ENCODE assay signal across 13 cellular contexts in genomic region chr9:105246656-105247162, GRCh38. TPM values are rescaled to one million over a fixed set of nuclear protein-coding genes. Genes with fewer than 3 reads are reported as not detected.
DNase-seq lines count a peak whose midpoint lies in the region; ATAC-seq and TF ChIP-seq lines count a peak whose summit lies in the region.
"Had no signal": no experiment of that assay in that cellular context is flagged by ENCODE, and none has a peak within 500 bp of the region (broad histone marks: within the 10 kb centered on the region; RNA-seq: fewer than 3 reads in every experiment).

No MANE protein-coding gene starts in this region.

- H3K79me2 ChIP-seq in mammary epithelial cell (ENCODE audit: insufficient read depth, low read length) = peaks cover 63% of the 10 kb centered on the region

- intact Hi-C loops in mammary epithelial cell (cut with micrococcal nuclease) (loop anchor here (5.0 to 10.0 kb wide), 4 partner anchors 111 to 482 kb away; partner anchors contain the start of gene NIPSNAP3B), breast epithelium (cut with DNase I; ENCODE audit: low total_unique reads) (no loop called here), tibial artery (cut with DNase I; ENCODE audit: low total_unique reads) (no loop called here)

- H3K27me3 ChIP-seq in mammary epithelial cell (ENCODE audit: insufficient read depth, low read length) = no peaks in the 10 kb centered on the region
- H3K27me3 ChIP-seq in breast epithelium = no peaks in the 10 kb centered on the region
- H3K27me3 ChIP-seq in WERI-Rb-1 (ENCODE audit: insufficient read depth, low read depth, severe bottlenecking) = no peaks in the 10 kb centered on the region
- peaks cover 3% of the 10 kb centered on the region; the same call in 1 of the 2 replicates for H3K27me3 ChIP-seq in iPS-20b (ENCODE audit: insufficient read depth, low read length)
- H3K27me3 ChIP-seq in tibial artery = no peaks in the 10 kb centered on the region

- no peak for TF ChIP-seq POLR2A in breast epithelium (IDR thresholded peaks at IDR 0.05)

- dilution Hi-C loops in mammary epithelial cell (cut with HindIII; ENCODE audit: low sequenced_read_pairs) = no loop called here

- CTCF ChIA-PET in mammary epithelial cell (lab: Charles Lee; ENCODE audit: low non-redundant PET) (no interaction called here), GM10248 (lab: Yijun Ruan, JAX) (interaction anchor here (1.2 to 2.3 kb wide), 4 partner anchors 10 to 118 kb away, joined by 3 to 9 read pairs (median 5); no protein-coding TSS in a partner anchor)

- peak overlapping the region; percentile 15 for H3K9ac ChIP-seq in mammary epithelial cell (ENCODE audit: insufficient read depth, low read length)
- H3K9ac ChIP-seq in iPS-20b (ENCODE audit: low read depth, low read length) = peak overlapping the region; percentile 92; the same call in 1 of the 2 replicates

- H3K27ac ChIP-seq in mammary epithelial cell (ENCODE audit: insufficient read depth, low read depth, low read length) (peak overlapping the region; percentile 12), breast epithelium (no peak overlapping the region), WERI-Rb-1 (peak overlapping the region; percentile 88), iPS-20b (ENCODE audit: low read length) (no peak overlapping the region), tibial artery (peak overlapping the region in 1 of 2 donors; percentile 87)

- 35% methylated on average over 5 of the region's 5 CpGs for WGBS in mammary epithelial cell (ENCODE audit: low coverage, missing lambda C conversion rate)

- POLR2A ChIA-PET in GM10248 (lab: Yijun Ruan, JAX) = no interaction called here

- H3K4me1 ChIP-seq in mammary epithelial cell (ENCODE audit: insufficient read depth, low read length) (peaks cover 7% of the 10 kb centered on the region), breast epithelium (no peaks in the 10 kb centered on the region), iPS-20b (ENCODE audit: insufficient read depth, low read length) (peaks cover 58% of the 10 kb centered on the region), tibial artery (peaks cover 0 to 35% (median 18%) of the 10 kb centered on the region in 4 donors)

- H4K20me1 ChIP-seq in mammary epithelial cell (ENCODE audit: insufficient read depth, low read length) = no peaks in the 10 kb centered on the region

- H3K4me3 ChIP-seq in mammary epithelial cell (replicated peaks in 1 of 3; ENCODE audit: insufficient read depth in 1 of 3, low read depth in 2 of 3, low read length in 3 of 3) (peak overlapping the region in 2 of 3 experiments; percentile 19 to 98), breast epithelium (peak overlapping the region in 1 of 3 donors; percentile 89), WERI-Rb-1 (ENCODE audit: low read depth, low read length) (peak overlapping the region; percentile 87), iPS-20b (ENCODE audit: low read length) (peak overlapping the region; percentile 84), tibial artery (peak overlapping the region; percentile 24 to 75)

- TF ChIP-seq CTCF in mammary epithelial cell (conservative IDR thresholded peaks at IDR 0.05 in 1 of 2, IDR thresholded peaks at IDR 0.05 in 1 of 2; ENCODE audit: extremely low read depth in 1 of 2, insufficient read depth in 1 of 2, low read depth in 1 of 2, low read length in 2 of 2) (no peak), breast epithelium (IDR thresholded peaks at IDR 0.05) (no peak), WERI-Rb-1 (IDR thresholded peaks at IDR 0.05; ENCODE audit: low read depth, low read length) (no peak), tibial artery (IDR thresholded peaks at IDR 0.05) (no peak), GM10248 (IDR thresholded peaks at IDR 0.05; ENCODE audit: control extremely low read depth, extremely low read depth, low read depth, missing control alignments) (no peak)

- H3K9me3 ChIP-seq in mammary epithelial cell (replicated peaks; ENCODE audit: insufficient read depth, low read length) (no peaks in the 10 kb centered on the region), breast epithelium (no peaks in the 10 kb centered on the region), WERI-Rb-1 (ENCODE audit: severe bottlenecking) (no peaks in the 10 kb centered on the region), iPS-20b (ENCODE audit: insufficient read depth, low read depth, low read length) (no peaks in the 10 kb centered on the region), tibial artery (peaks cover 0 to 6% (median 0%) of the 10 kb centered on the region in 3 donors)

- peak overlapping the region; percentile 46 for H2AFZ ChIP-seq in mammary epithelial cell (ENCODE audit: low read depth, low read length)

- no TSS peak for BruUV-seq in mammary epithelial cell (replicated peaks; lab: Mats Ljungman, UMichigan)

- ATAC-seq in GM21423 (IDR thresholded peaks at IDR 0.05; ENCODE audit: unreplicated experiment) = no peak
- ATAC-seq: GM12878 had no signal

- peak overlapping the region; percentile 91 for H3K4me2 ChIP-seq in mammary epithelial cell (ENCODE audit: insufficient read depth, low read depth, low read length)

- in situ Hi-C loops in mammary epithelial cell (cut with MboI; ENCODE audit: low sequenced_read_pairs in 2 of 2) = loop anchor here (10.0 kb wide), 1 partner anchor 168 kb away; no protein-coding TSS in a partner anchor

- DNase-seq in mammary epithelial cell (no peak), breast epithelium (ENCODE audit: low spot score in 2 of 2) (no peak), WERI-Rb-1 (no peak), tibial artery (no peak), GM10248 (ENCODE audit: extremely low spot score) (no peak)
- DNase-seq in activated effector memory CD4-positive, alpha-beta T cell treated with Interleukin-2 at 50 U/mL for 16 hours = no peak
- DNase-seq: activated CD4-positive, alpha-beta T cell treated with anti-CD3 and anti-CD28 coated beads, Interleukin-2, amount 10 ng/mL, durations not matched to agents 7 days and 5 days; AML-193; hippocampal formation; NCI-H1092 had no signal

- no peaks in the 10 kb centered on the region for H3K36me3 ChIP-seq in mammary epithelial cell (ENCODE audit: insufficient read depth, low read length)
- H3K36me3 ChIP-seq in breast epithelium = no peaks in the 10 kb centered on the region
- peaks cover 8% of the 10 kb centered on the region; the same call in 1 of the 2 replicates for H3K36me3 ChIP-seq in WERI-Rb-1
- no peaks in the 10 kb centered on the region for H3K36me3 ChIP-seq in iPS-20b (ENCODE audit: insufficient read depth, low read depth, low read length)
- no peaks in the 10 kb centered on the region for H3K36me3 ChIP-seq in tibial artery

RNA-seq across cellular contexts. Expression of gene SLC44A1, which starts 2.3 kb away (rescaled TPM):
- 10 to 100 TPM; 29.1 to 35.7 TPM for total RNA-seq in mammary epithelial cell
- 19.0 TPM for polyA plus RNA-seq in mammary epithelial cell
- 77.1 TPM for polyA minus RNA-seq in mammary epithelial cell
- total RNA-seq in breast epithelium = 10 to 100 TPM; 53.7 to 62.6 (median 61.1) TPM

Comparison
In these comparisons a context has a peak if more than half of its experiments do, and no peak if none do; other contexts are left out.
1. H3K27ac ChIP-seq: peak in mammary epithelial cell (single experiment) and WERI-Rb-1 (single experiment); none in breast epithelium (0 of 2) and iPS-20b (single experiment).